ENCODE assay signal across 8 cellular contexts in the genomic region with DNA sequence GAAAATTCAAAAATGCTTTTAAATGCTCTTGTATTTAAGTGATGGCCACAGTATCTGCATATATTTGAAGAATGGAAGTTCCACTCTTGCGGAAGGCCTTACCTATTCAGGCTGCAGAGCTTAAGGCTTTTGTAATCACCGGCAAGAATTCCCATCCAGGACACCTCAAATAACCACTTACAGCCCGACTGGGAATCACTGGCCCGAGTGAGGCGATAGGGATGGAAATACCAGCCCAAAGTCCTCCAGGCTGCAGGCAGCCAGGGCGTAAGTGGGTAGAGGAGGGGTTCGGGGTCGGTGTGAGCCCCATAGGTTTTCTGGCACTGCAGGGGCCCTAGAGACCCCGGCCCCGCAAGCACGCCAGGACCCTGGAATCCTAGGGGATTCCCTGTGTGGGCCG. TPM values are rescaled to one million over a fixed set of nuclear protein-coding genes. Genes with fewer than 3 reads are reported as not detected.
A peak's percentile ranks its signal among the peaks of the same experiment; 100 is the strongest.
DNase-seq lines count a peak whose midpoint lies in the region; ATAC-seq and TF ChIP-seq lines count a peak whose summit lies in the region.

No MANE protein-coding gene starts in this region.

- TF ChIP-seq CTCF in Peyer's patch (IDR thresholded peaks at IDR 0.05) (no peak), fibroblast of mammary gland (conservative IDR thresholded peaks at IDR 0.05; ENCODE audit: control insufficient read depth, insufficient read depth, low read depth, low read length) (no peak), progenitor cell of endocrine pancreas (IDR thresholded peaks at IDR 0.05; ENCODE audit: unreplicated experiment) (no peak)

- intact Hi-C loops in sciatic nerve (cut with DNase I) = no loop called here

- H3K9me3 Mint-ChIP-seq in progenitor cell of endocrine pancreas (ENCODE audit: low read depth) = no peaks in the 10 kb centered on the region

- no peaks in the 10 kb centered on the region for H3K27me3 ChIP-seq in Peyer's patch

- no peaks in the 10 kb centered on the region for H3K36me3 ChIP-seq in Peyer's patch

- peak overlapping the region; percentile 97 for H3K27ac Mint-ChIP-seq in progenitor cell of endocrine pancreas

- DNase-seq in Peyer's patch = no peak
- DNase-seq in fibroblast of mammary gland (ENCODE audit: low read depth) = no peak
- DNase-seq in progenitor cell of endocrine pancreas (ENCODE audit: low spot score, unreplicated experiment) = no peak
- DNase-seq in sciatic nerve (ENCODE audit: low spot score) = no peak
- DNase-seq in Ammon's horn (ENCODE audit: low spot score) = no peak
- no peak for DNase-seq in SKM-1 treated with dmso at 0.1 percent for 144 hours (lab: John Stamatoyannopoulos, UW; ENCODE audit: unreplicated experiment)

- H3K27me3 Mint-ChIP-seq in progenitor cell of endocrine pancreas = no peaks in the 10 kb centered on the region

- peak overlapping the region; percentile 77 to 97 (median 82) for H3K27ac ChIP-seq in Peyer's patch

- peaks cover 0 to 6% (median 3%) of the 10 kb centered on the region in 4 donors for H3K4me1 ChIP-seq in Peyer's patch

- H3K4me3 Mint-ChIP-seq in progenitor cell of endocrine pancreas (ENCODE audit: low read depth) = no peak overlapping the region

- H3K4me3 ChIP-seq in Peyer's patch = peak overlapping the region; percentile 46 to 53 (median 50)
- H3K4me3 ChIP-seq in fibroblast of mammary gland (ENCODE audit: control insufficient read depth, low read depth, low read length) = peak overlapping the region; percentile 45

- ATAC-seq in GM21528 (IDR thresholded peaks at IDR 0.05; ENCODE audit: low FRiP score, unreplicated experiment) (peak; percentile 4), sciatic nerve (no peak), HG02571 (IDR thresholded peaks at IDR 0.05; ENCODE audit: unreplicated experiment) (no peak)

- H3K36me3 Mint-ChIP-seq in progenitor cell of endocrine pancreas (ENCODE audit: insufficient read depth) = peaks cover 3% of the 10 kb centered on the region

- peaks cover 28% of the 10 kb centered on the region for H3K4me1 Mint-ChIP-seq in progenitor cell of endocrine pancreas (ENCODE audit: low read depth)

- TF ChIP-seq POLR2A in Peyer's patch (IDR thresholded peaks at IDR 0.05) = no peak

- H3K9me3 ChIP-seq in Peyer's patch = no peaks in the 10 kb centered on the region

RNA-seq across cellular contexts. Expression of a gene that starts 9.5 kb away (rescaled TPM):
- total RNA-seq in Peyer's patch = 10 to 100 TPM in 2 of 4 donors, 1 to 10 TPM in 2; 5.7 to 41.3 (median 10.5) TPM
- 24.6 and 29.6 TPM in 2 replicates for total RNA-seq in progenitor cell of endocrine pancreas
- 19.5 TPM for total RNA-seq in sciatic nerve
